Comparison of ENCODE assay signal across 8 cellular contexts in the genomic region with DNA sequence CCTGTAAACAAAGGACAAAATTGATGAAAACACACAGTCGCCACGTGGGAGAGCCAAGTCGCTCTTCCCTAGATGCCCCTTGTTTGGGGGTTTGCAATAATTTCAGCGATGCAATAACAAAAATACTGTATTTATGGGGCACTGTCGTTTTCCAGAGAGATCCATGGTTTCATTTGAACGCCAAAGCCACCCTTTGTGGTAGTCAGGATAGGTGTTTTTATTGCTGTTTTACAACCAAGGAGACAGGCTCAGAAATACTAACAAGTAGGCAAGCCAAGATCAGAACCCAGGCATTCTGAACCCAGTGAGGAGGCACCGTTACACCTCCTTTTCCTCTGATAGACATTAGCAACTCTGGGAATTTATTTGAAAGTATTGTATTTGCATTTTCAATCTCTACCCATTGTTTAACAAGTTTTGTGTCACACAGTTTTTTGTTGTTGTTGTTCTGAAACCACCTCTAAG. TPM values are rescaled to one million over a fixed set of nuclear protein-coding genes. Genes with fewer than 3 reads are reported as not detected.
DNase-seq lines count a peak whose midpoint lies in the region; ATAC-seq and TF ChIP-seq lines count a peak whose summit lies in the region.

No MANE protein-coding gene starts in this region.

- no peaks in the 10 kb centered on the region for H3K27me3 ChIP-seq in muscle layer of colon (ENCODE audit: control insufficient read depth in 1 of 2, insufficient read depth in 2 of 2, low read length in 2 of 2)

- H3K9ac ChIP-seq in muscle layer of colon (ENCODE audit: low read length) = peak overlapping the region; percentile 65

- H3K4me1 ChIP-seq in muscle layer of colon (ENCODE audit: insufficient read depth, low read length) = peaks cover 14% of the 10 kb centered on the region

- no peaks in the 10 kb centered on the region for H3K36me3 ChIP-seq in KOPT-K1 (ENCODE audit: insufficient read depth, low read length)
- no peaks in the 10 kb centered on the region for H3K36me3 ChIP-seq in muscle layer of colon (ENCODE audit: insufficient read depth, low read length)

- H3K27ac ChIP-seq in KOPT-K1 (ENCODE audit: low read depth, low read length, poor library complexity, severe bottlenecking) = peak overlapping the region; percentile 68
- peak overlapping the region; percentile 85 for H3K27ac ChIP-seq in muscle layer of colon (ENCODE audit: low read depth, low read length)

- no peak for ATAC-seq in GM18858 (IDR thresholded peaks at IDR 0.05; ENCODE audit: unreplicated experiment)
- ATAC-seq in GM18517 (IDR thresholded peaks at IDR 0.05; ENCODE audit: unreplicated experiment) = no peak

- H3K9me3 ChIP-seq in KOPT-K1 (ENCODE audit: insufficient read depth, low read length, poor library complexity, severe bottlenecking) = peaks cover 18% of the 10 kb centered on the region
- no peaks in the 10 kb centered on the region for H3K9me3 ChIP-seq in muscle layer of colon (ENCODE audit: low read length)

- peak overlapping the region; percentile 89 for H3K4me3 ChIP-seq in AG10803 (ENCODE audit: low read length)
- H3K4me3 ChIP-seq in muscle layer of colon (ENCODE audit: low read depth in 1 of 2, low read length in 2 of 2) = peak overlapping the region; percentile 50 to 83

- TF ChIP-seq CTCF in AG10803 (conservative IDR thresholded peaks at IDR 0.05; ENCODE audit: low read length) = no peak

- no peak for DNase-seq in AG10803 (ENCODE audit: low read depth)
- peak; percentile 3 for DNase-seq in central memory CD4-positive, alpha-beta T cell
- DNase-seq in mesenteric fat pad (ENCODE audit: low spot score) = no peak
- DNase-seq in T-helper 9 cell = no peak

RNA-seq across cellular contexts. Expression of gene BTBD7, which starts 0.8 kb away (rescaled TPM):
- total RNA-seq in mesenteric fat pad = 29.6 TPM

RNA-seq across cellular contexts. Expression of gene COX8C, which starts 13.3 kb away (rescaled TPM):
- not detected for total RNA-seq in mesenteric fat pad
